ENCODE assay signal across 21 cellular contexts in the genomic region with DNA sequence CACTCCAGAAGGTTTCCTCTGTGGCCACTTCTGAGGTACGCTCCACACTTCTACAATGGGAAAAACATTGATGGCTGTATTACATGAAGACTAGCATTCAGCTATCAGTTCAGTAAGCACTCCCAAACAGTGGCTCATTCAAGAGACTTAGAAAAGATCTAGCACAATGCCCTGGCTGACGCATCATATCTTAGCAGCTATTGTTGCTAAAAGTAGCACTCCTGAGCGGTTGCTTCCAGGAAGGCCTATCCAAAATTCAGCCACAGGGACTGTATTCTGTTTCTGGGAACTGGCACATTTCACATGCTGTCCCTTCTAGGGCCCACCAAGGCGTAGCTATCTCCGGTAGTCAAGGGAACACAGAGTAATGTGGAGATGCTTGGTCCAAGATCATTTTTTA. TPM values are rescaled to one million over a fixed set of nuclear protein-coding genes. Genes with fewer than 3 reads are reported as not detected.
DNase-seq lines count a peak whose midpoint lies in the region; ATAC-seq, FAIRE-seq and TF ChIP-seq lines count a peak whose summit lies in the region.
"Had no signal": no experiment of that assay in that cellular context is flagged by ENCODE, and none has a peak within 500 bp of the region (broad histone marks: within the 10 kb centered on the region; RNA-seq: fewer than 3 reads in every experiment).

No MANE protein-coding gene starts in this region.

- FAIRE-seq in K562 (lab: Jason Lieb, UNC) = no peak
- FAIRE-seq: A204.1, D721Med, GM19239 had no signal

- no peak for TF ChIP-seq EP300 in K562 (IDR thresholded peaks at IDR 0.05; ENCODE audit: low read length)

- TF ChIP-seq RAD21 in K562 (CRISPR knock-in tag; conservative IDR thresholded peaks at IDR 0.05 in 1 of 2, IDR thresholded peaks at IDR 0.05 in 1 of 2) = no peak

- no peaks in the 10 kb centered on the region; a peak in 1 of 5 replicates for H3K4me1 ChIP-seq in K562 (replicated peaks in 1 of 2; ENCODE audit: control insufficient read depth in 2 of 2, insufficient read depth in 2 of 2, low read length in 2 of 2)

- no peak overlapping the region for H3K27ac ChIP-seq in K562 (ENCODE audit: extremely low read depth, low read depth, low read length)
- peak overlapping the region; percentile 71 for H3K27ac ChIP-seq in substantia nigra (ENCODE audit: low read depth, low read length, poor library complexity, severe bottlenecking)

- WGBS in K562 (ENCODE audit: insufficient coverage, low coverage, missing lambda C conversion rate) = 22% methylated on average over 5 of the region's 5 CpGs

- BruUV-seq in K562 (replicated peaks; lab: Mats Ljungman, UMichigan) = no TSS peak

- in situ Hi-C loops in K562 (cut with MboI) = no loop called here

- no peaks in the 10 kb centered on the region for H3K36me3 ChIP-seq in K562 (ENCODE audit: control insufficient read depth, insufficient read depth, low read length)

- CTCF ChIA-PET in K562 (lab: Yijun Ruan, JAX; ENCODE audit: low intra/inter-chr PET ratio) = no interaction called here
- CTCF ChIA-PET in activated CD8-positive, alpha-beta memory T cell treated with anti-CD3 and anti-CD28 coated beads, Interleukin-2, amount 10 ng/mL, durations not matched to agents 7 days and 5 days (lab: Charles Lee) = no interaction called here

- no peaks in the 10 kb centered on the region for H3K9me3 ChIP-seq in K562 (replicated peaks; ENCODE audit: control insufficient read depth, insufficient read depth, low read depth, low read length)
- H3K9me3 ChIP-seq: SK-N-SH had no signal

- no peak overlapping the region for H3K27ac Mint-ChIP-seq in activated CD8-positive, alpha-beta memory T cell treated with anti-CD3 and anti-CD28 coated beads, Interleukin-2, amount 10 ng/mL, durations not matched to agents 7 days and 5 days
- H3K27ac Mint-ChIP-seq: B cell, CD14-positive monocyte had no signal

- H3K4me1 Mint-ChIP-seq in activated CD8-positive, alpha-beta memory T cell treated with anti-CD3 and anti-CD28 coated beads, Interleukin-2, amount 10 ng/mL, durations not matched to agents 7 days and 5 days = no peaks in the 10 kb centered on the region
- H3K4me1 Mint-ChIP-seq: B cell, CD14-positive monocyte had no signal

- no peak overlapping the region for H3K4me2 ChIP-seq in K562 (ENCODE audit: insufficient read depth, low read length)
- H3K4me2 ChIP-seq: SK-N-SH had no signal

- no peak overlapping the region for H2AFZ ChIP-seq in K562 (ENCODE audit: low read depth, low read length)

- no peaks in the 10 kb centered on the region for H3K9me1 ChIP-seq in K562 (ENCODE audit: control insufficient read depth, insufficient read depth, low read length)

- TF ChIP-seq CTCF in K562 (IDR thresholded peaks at IDR 0.05 in 2 of 3, conservative IDR thresholded peaks at IDR 0.05 in 1 of 3; ENCODE audit: insufficient read depth in 2 of 3, low read depth in 1 of 3, low read length in 3 of 3) = no peak

- POLR2A ChIA-PET in K562 (lab: Yijun Ruan, JAX) = no interaction called here

- H3K79me2 ChIP-seq in K562 (ENCODE audit: control insufficient read depth, insufficient read depth, low read length) = no peaks in the 10 kb centered on the region

- H3K27me3 Mint-ChIP-seq in activated CD8-positive, alpha-beta memory T cell treated with anti-CD3 and anti-CD28 coated beads, Interleukin-2, amount 10 ng/mL, durations not matched to agents 7 days and 5 days = peaks cover 9% of the 10 kb centered on the region

- H3K36me3 Mint-ChIP-seq in activated CD8-positive, alpha-beta memory T cell treated with anti-CD3 and anti-CD28 coated beads, Interleukin-2, amount 10 ng/mL, durations not matched to agents 7 days and 5 days = no peaks in the 10 kb centered on the region
- H3K36me3 Mint-ChIP-seq: CD14-positive monocyte had no signal

- no peak overlapping the region for H3K9ac ChIP-seq in K562 (ENCODE audit: insufficient read depth in 1 of 2, low read depth in 2 of 2, low read length in 2 of 2)
- H3K9ac ChIP-seq: SK-N-SH had no signal

- intact Hi-C loops in K562 (cut with micrococcal nuclease) (no loop called here), cardiac septum (cut with DNase I) (no loop called here)

- no peak for TF ChIP-seq POLR2A in K562 (conservative IDR thresholded peaks at IDR 0.05)

- DNase-seq in K562 (ENCODE audit: extremely low read depth in 1 of 4, low spot score in 3 of 4) (no peak), cardiac septum (ENCODE audit: low spot score) (peak; percentile 20), medulla oblongata (ENCODE audit: extremely low spot score) (peak; percentile 70), substantia nigra (lab: John Stamatoyannopoulos, UW) (peak in 11 of 49 donors; percentile 8 to 51 (median 19)), UCSD-AML1 (lab: John Stamatoyannopoulos, UW; ENCODE audit: unreplicated experiment) (no peak), DMS 273 (lab: John Stamatoyannopoulos, UW; ENCODE audit: unreplicated experiment) (no peak)
- DNase-seq in activated CD8-positive, alpha-beta memory T cell treated with anti-CD3 and anti-CD28 coated beads, Interleukin-2, amount 10 ng/mL, durations not matched to agents 7 days and 5 days = no peak
- DNase-seq: EL, GF-D8, Kasumi-1, NCI-H1417, NCI-H187, NCI-H446, NCI-H526, SHP77 treated with DMSO at 0.1 percent for 48 hours, SK-N-SH had no signal

- H3K4me3 ChIP-seq in K562 = no peak overlapping the region

- H4K20me1 ChIP-seq in K562 (replicated peaks; ENCODE audit: control insufficient read depth, insufficient read depth, low read length) = no peaks in the 10 kb centered on the region

- no peak overlapping the region for H3K4me3 Mint-ChIP-seq in activated CD8-positive, alpha-beta memory T cell treated with anti-CD3 and anti-CD28 coated beads, Interleukin-2, amount 10 ng/mL, durations not matched to agents 7 days and 5 days
- H3K4me3 Mint-ChIP-seq: B cell, CD14-positive monocyte had no signal

- H3K9me3 Mint-ChIP-seq in activated CD8-positive, alpha-beta memory T cell treated with anti-CD3 and anti-CD28 coated beads, Interleukin-2, amount 10 ng/mL, durations not matched to agents 7 days and 5 days (ENCODE audit: low read depth) = no peaks in the 10 kb centered on the region

- no peak for ATAC-seq in K562
- ATAC-seq in activated CD8-positive, alpha-beta memory T cell treated with anti-CD3 and anti-CD28 coated beads, Interleukin-2, amount 10 ng/mL, durations not matched to agents 7 days and 5 days = no peak

- H3K27me3 ChIP-seq in K562 (ENCODE audit: control insufficient read depth in 2 of 2, insufficient read depth in 2 of 2, low read length in 2 of 2) = peaks cover 6% of the 10 kb centered on the region in 2 experiments; a peak in 2 of 5 replicates

TF ChIP-seq in K562, 482 proteins besides CTCF, POLR2A, EP300 and RAD21:
- TF ChIP-seq CTCFL (IDR thresholded peaks at IDR 0.05; ENCODE audit: borderline replicate concordance, insufficient read depth, low read depth, low read length, poor library complexity, severe bottlenecking) (no peak), BRCA1 (IDR thresholded peaks at IDR 0.05) (no peak), BRCA1 (CRISPR knock-in tag; IDR thresholded peaks at IDR 0.05) (no peak), NONO (IDR thresholded peaks at IDR 0.05; ENCODE audit: low read depth in 2 of 2, low read length in 1 of 2) (no peak), SOX6 (IDR thresholded peaks at IDR 0.05) (peak; percentile 44; the same call in 1 of the 2 replicates), PPARD (CRISPR knock-in tag; IDR thresholded peaks at IDR 0.05) (no peak), KLF13 (tag; IDR thresholded peaks at IDR 0.05; ENCODE audit: borderline replicate concordance, low read depth) (no peak)
TF ChIP-seq in K562: peak in this region for 1.

RNA-seq across cellular contexts. Expression of gene SPRED1, which starts 21.2 kb away (rescaled TPM):
- 8.8 and 34.6 TPM in 2 replicates for total RNA-seq in K562 (2011; cell fraction: chromatin; rRNA removed; ENCODE audit: low replicate concordance)
- 4.8 and 6.8 TPM in 2 replicates for total RNA-seq in K562 (2011; cell fraction: nucleolus; rRNA removed)
- 12.5 and 16.1 TPM in 2 replicates for total RNA-seq in K562 (2011; cell fraction: nucleoplasm; rRNA removed)
- total RNA-seq in K562 (2014; rRNA removed) = 12.6 and 12.9 TPM in 2 replicates
- total RNA-seq in K562 (2014; rRNA removed; fragmentation: Illumina TruSeq; extraction: Trizol) = 16.8 and 18.7 TPM in 2 replicates
- total RNA-seq in K562 (2015; rRNA removed; fragmentation: Illumina TruSeq; extraction: Trizol) = 11.4 and 11.9 TPM in 2 replicates
- total RNA-seq in K562 (2021) = 15.1 and 17.4 TPM in 2 replicates
- 4.5 and 4.7 TPM in 2 replicates for polyA plus RNA-seq in K562 (2011; rRNA removed)
- polyA plus RNA-seq in K562 (2011; cell fraction: cytosol; rRNA removed) = 1.1 and 2.3 TPM in 2 replicates
- 4.3 and 5.1 TPM in 2 replicates for polyA plus RNA-seq in K562 (2011; cell fraction: nucleus; rRNA removed)
- polyA plus RNA-seq in K562 (2012) = 6.3 and 6.8 TPM in 2 replicates
- 7.9 and 8.1 TPM in 2 replicates for polyA plus RNA-seq in K562 (2014; fragmentation: Illumina TruSeq; extraction: Trizol)
- 1 to 10 TPM; 2.8 to 3.6 TPM for polyA plus RNA-seq in K562 (2014; fragmentation: Nextera tagmentation; extraction: Ambion mirVana)
- 4.2 and 5.0 TPM in 2 replicates for polyA plus RNA-seq in K562 (2014; rRNA removed)
- 20.4 and 23.8 TPM in 2 replicates for polyA minus RNA-seq in K562 (2011; rRNA and poly(A)+ RNA removed)
- 6.5 and 7.7 TPM in 2 replicates for polyA minus RNA-seq in K562 (2011; cell fraction: cytosol; rRNA and poly(A)+ RNA removed)
- 13.5 and 22.7 TPM in 2 replicates for polyA minus RNA-seq in K562 (2011; cell fraction: nucleus; rRNA and poly(A)+ RNA removed)
- 12.7 TPM for total RNA-seq in cardiac septum
- under 1 TPM; 0.06 to 0.07 TPM for total RNA-seq in activated CD8-positive, alpha-beta memory T cell treated with anti-CD3 and anti-CD28 coated beads, Interleukin-2, amount 10 ng/mL, durations not matched to agents 7 days and 5 days

Comparison
In these comparisons a context has a peak if more than half of its experiments do, and no peak if none do; other contexts are left out.
1. DNase-seq: peak in cardiac septum (single experiment) and medulla oblongata (single experiment); none in K562 (0 of 4), UCSD-AML1 (single experiment), activated CD8-positive, alpha-beta memory T cell treated with anti-CD3 and anti-CD28 coated beads, Interleukin-2, amount 10 ng/mL, durations not matched to agents 7 days and 5 days (single experiment) and DMS 273 (single experiment).
2. RNA of gene SPRED1, which starts 21.2 kb away (total RNA-seq): 4.8 to 34.6 TPM in K562 and 12.7 TPM in cardiac septum (single experiment); 0.06 to 0.07 TPM in activated CD8-positive, alpha-beta memory T cell treated with anti-CD3 and anti-CD28 coated beads, Interleukin-2, amount 10 ng/mL, durations not matched to agents 7 days and 5 days; every median in the first group is over 4 times any median in the second.